In genomic region chr9:77912895-77913693, GRCh38 we compare ENCODE assay signal across 23 cellular contexts.
DNase-seq lines count a peak whose midpoint lies in the region; TF ChIP-seq lines count a peak whose summit lies in the region.
"Had no signal": no experiment of that assay in that cellular context is flagged by ENCODE, and none has a peak within 500 bp of the region (broad histone marks: within the 10 kb centered on the region; RNA-seq: fewer than 3 reads in every experiment).

No MANE protein-coding gene starts in this region.

- intact Hi-C loops in activated T-helper 2 cell treated with anti-CD3 and anti-CD28 coated beads, Interferon-gamma antibody, Interleukin-2, Interleukin-4, amounts not matched to agents 10 μg/mL and 5 μg/mL and 100 μg/mL, durations not matched to agents 14 hours and 24 hours and 36 hours (cut with micrococcal nuclease), result no loop called here

- H3K79me2 ChIP-seq in osteoblast (ENCODE audit: insufficient read depth, low read length), result peaks cover 71% of the 10 kb centered on the region

- H3K36me3 ChIP-seq in osteoblast (ENCODE audit: insufficient read depth, low read length), result no peaks in the 10 kb centered on the region
- H3K36me3 ChIP-seq: cardiac muscle cell, gastrocnemius medialis, HAP-1, WERI-Rb-1 had no signal

- H2AFZ ChIP-seq in osteoblast (ENCODE audit: low read length), result no peak overlapping the region
- H2AFZ ChIP-seq: parathyroid adenoma had no signal

- H3K27me3 Mint-ChIP-seq in activated T-helper 2 cell treated with anti-CD3 and anti-CD28 coated beads, Interferon-gamma antibody, Interleukin-2, Interleukin-4, amounts not matched to agents 10 μg/mL and 5 μg/mL and 100 μg/mL, durations not matched to agents 14 hours and 24 hours and 36 hours (ENCODE audit: low read depth), result no peaks in the 10 kb centered on the region
- H3K27me3 Mint-ChIP-seq: activated naive CD8-positive, alpha-beta T cell treated with anti-CD3 and anti-CD28 coated beads, Interleukin-2, amount 50 U/mL, for 24 hours; CD4-positive, alpha-beta T cell; naive thymus-derived CD8-positive, alpha-beta T cell had no signal

- no peak overlapping the region for H3K4me3 ChIP-seq in cardiac fibroblast (replicated peaks in 1 of 2; ENCODE audit: low read depth in 2 of 2, low read length in 2 of 2)
- no peak overlapping the region for H3K4me3 ChIP-seq in osteoblast (ENCODE audit: insufficient read depth, low read length)
- H3K4me3 ChIP-seq: cardiac muscle cell, gastrocnemius medialis, GM12878, HAP-1 had no signal

- no peaks in the 10 kb centered on the region for H3K9me3 ChIP-seq in osteoblast (ENCODE audit: low read depth, low read length)
- H3K9me3 ChIP-seq: gastrocnemius medialis, HAP-1 had no signal

- DNase-seq in EL (peak; percentile 19), MV-4-11 (lab: John Stamatoyannopoulos, UW) (peak; percentile 17), cardiac fibroblast (ENCODE audit: low read depth in 2 of 2) (peak; percentile 45 to 63), osteoblast (ENCODE audit: insufficient read length, low spot score, missing footprints) (no peak), NCI-H146 (lab: John Stamatoyannopoulos, UW) (no peak), mucosa of gallbladder (ENCODE audit: low spot score) (no peak)
- no peak for DNase-seq in activated T-helper 2 cell treated with anti-CD3 and anti-CD28 coated beads, Interferon-gamma antibody, Interleukin-2, Interleukin-4, amounts not matched to agents 10 μg/mL and 5 μg/mL and 100 μg/mL, durations not matched to agents 14 hours and 24 hours and 36 hours (ENCODE audit: low spot score)
- DNase-seq: activated CD4-positive, alpha-beta T cell treated with anti-CD3 and anti-CD28 coated beads, Interleukin-2, amount 50 U/mL, for 4 hours; activated effector memory CD4-positive, alpha-beta T cell treated with anti-CD3 and anti-CD28 coated beads, Interleukin-2, amount 50 U/mL, for 16 hours; activated naive CD8-positive, alpha-beta T cell treated with anti-CD3 and anti-CD28 coated beads, Interleukin-2, amount 50 U/mL, for 24 hours; CD4-positive, alpha-beta T cell; DMS 273 treated with DMSO at 0.1 percent for 48 hours; gastrocnemius medialis; naive thymus-derived CD8-positive, alpha-beta T cell; NCI-H2171 treated with DMSO at 0.1 percent for 48 hours; NCI-H69; SHP77 treated with DMSO at 0.1 percent for 48 hours; WERI-Rb-1 had no signal

- no peaks in the 10 kb centered on the region for H4K20me1 ChIP-seq in osteoblast (ENCODE audit: insufficient read depth, low read length)

- H3K36me3 Mint-ChIP-seq in activated T-helper 2 cell treated with anti-CD3 and anti-CD28 coated beads, Interferon-gamma antibody, Interleukin-2, Interleukin-4, amounts not matched to agents 10 μg/mL and 5 μg/mL and 100 μg/mL, durations not matched to agents 14 hours and 24 hours and 36 hours (ENCODE audit: low read depth), result peaks cover 65% of the 10 kb centered on the region

- H3K27me3 ChIP-seq in osteoblast (ENCODE audit: insufficient read depth, low read length), result no peaks in the 10 kb centered on the region
- H3K27me3 ChIP-seq: cardiac muscle cell, gastrocnemius medialis had no signal

- TF ChIP-seq CTCF in cardiac fibroblast (IDR thresholded peaks at IDR 0.05; ENCODE audit: low read depth, low read length) (no peak), osteoblast (IDR thresholded peaks at IDR 0.05; ENCODE audit: extremely low read depth, low read depth, low read length) (no peak)

- H3K27ac ChIP-seq in osteoblast (ENCODE audit: low read depth, low read length), result peak overlapping the region; percentile 92
- H3K27ac ChIP-seq: cardiac muscle cell, gastrocnemius medialis, parathyroid adenoma, WERI-Rb-1 had no signal

- no peak overlapping the region for H3K4me3 Mint-ChIP-seq in activated T-helper 2 cell treated with anti-CD3 and anti-CD28 coated beads, Interferon-gamma antibody, Interleukin-2, Interleukin-4, amounts not matched to agents 10 μg/mL and 5 μg/mL and 100 μg/mL, durations not matched to agents 14 hours and 24 hours and 36 hours (ENCODE audit: low read depth)
- H3K4me3 Mint-ChIP-seq: activated naive CD8-positive, alpha-beta T cell treated with anti-CD3 and anti-CD28 coated beads, Interleukin-2, amount 50 U/mL, for 24 hours; CD4-positive, alpha-beta T cell; naive thymus-derived CD8-positive, alpha-beta T cell; T-helper 1 cell treated with Interleukin-12 subunit alpha and Interleukin-12 subunit beta and Interleukin-4 antibody, amounts not matched to agents 30 μg/mL and 1 μg/mL, for 36 hours had no signal

- no peak overlapping the region for H3K27ac Mint-ChIP-seq in activated T-helper 2 cell treated with anti-CD3 and anti-CD28 coated beads, Interferon-gamma antibody, Interleukin-2, Interleukin-4, amounts not matched to agents 10 μg/mL and 5 μg/mL and 100 μg/mL, durations not matched to agents 14 hours and 24 hours and 36 hours
- H3K27ac Mint-ChIP-seq: activated naive CD8-positive, alpha-beta T cell treated with anti-CD3 and anti-CD28 coated beads, Interleukin-2, amount 50 U/mL, for 24 hours; CD4-positive, alpha-beta T cell; T-helper 1 cell treated with Interleukin-12 subunit alpha and Interleukin-12 subunit beta and Interleukin-4 antibody, amounts not matched to agents 30 μg/mL and 1 μg/mL, for 36 hours had no signal

- peaks cover 12% of the 10 kb centered on the region for H3K9me3 Mint-ChIP-seq in activated T-helper 2 cell treated with anti-CD3 and anti-CD28 coated beads, Interferon-gamma antibody, Interleukin-2, Interleukin-4, amounts not matched to agents 10 μg/mL and 5 μg/mL and 100 μg/mL, durations not matched to agents 14 hours and 24 hours and 36 hours
- H3K9me3 Mint-ChIP-seq: activated naive CD8-positive, alpha-beta T cell treated with anti-CD3 and anti-CD28 coated beads, Interleukin-2, amount 50 U/mL, for 24 hours; naive thymus-derived CD8-positive, alpha-beta T cell; T-helper 1 cell treated with Interleukin-12 subunit alpha and Interleukin-12 subunit beta and Interleukin-4 antibody, amounts not matched to agents 30 μg/mL and 1 μg/mL, for 36 hours had no signal

- peaks cover 76% of the 10 kb centered on the region for H3K4me1 Mint-ChIP-seq in activated T-helper 2 cell treated with anti-CD3 and anti-CD28 coated beads, Interferon-gamma antibody, Interleukin-2, Interleukin-4, amounts not matched to agents 10 μg/mL and 5 μg/mL and 100 μg/mL, durations not matched to agents 14 hours and 24 hours and 36 hours (ENCODE audit: low read depth)

- H3K4me2 ChIP-seq in osteoblast (ENCODE audit: insufficient read depth, low read length), result peak overlapping the region; percentile 63

- H3K4me1 ChIP-seq in osteoblast (ENCODE audit: insufficient read depth, low read length), result peaks cover 19% of the 10 kb centered on the region
- H3K4me1 ChIP-seq: parathyroid adenoma had no signal

Comparison
In these comparisons a context has a peak if more than half of its experiments do, and no peak if none do; other contexts are left out.
1. DNase-seq: peak in EL (single experiment), MV-4-11 (single experiment) and cardiac fibroblast (2 of 2); none in osteoblast (single experiment), activated T-helper 2 cell treated with anti-CD3 and anti-CD28 coated beads, Interferon-gamma antibody, Interleukin-2, Interleukin-4, amounts not matched to agents 10 μg/mL and 5 μg/mL and 100 μg/mL, durations not matched to agents 14 hours and 24 hours and 36 hours (single experiment), NCI-H146 (single experiment) and mucosa of gallbladder (single experiment).